In genomic region chr18:76459687-76460350, GRCh38 we compare ENCODE assay signal across 1 cellular context.
TF ChIP-seq lines count a peak whose summit lies in the region.

No MANE protein-coding gene starts in this region.

TF ChIP-seq in HCT116, 20 proteins besides CTCF, POLR2A, EP300 and RAD21 (continued from another document):
- TF ChIP-seq, protein P1, sequence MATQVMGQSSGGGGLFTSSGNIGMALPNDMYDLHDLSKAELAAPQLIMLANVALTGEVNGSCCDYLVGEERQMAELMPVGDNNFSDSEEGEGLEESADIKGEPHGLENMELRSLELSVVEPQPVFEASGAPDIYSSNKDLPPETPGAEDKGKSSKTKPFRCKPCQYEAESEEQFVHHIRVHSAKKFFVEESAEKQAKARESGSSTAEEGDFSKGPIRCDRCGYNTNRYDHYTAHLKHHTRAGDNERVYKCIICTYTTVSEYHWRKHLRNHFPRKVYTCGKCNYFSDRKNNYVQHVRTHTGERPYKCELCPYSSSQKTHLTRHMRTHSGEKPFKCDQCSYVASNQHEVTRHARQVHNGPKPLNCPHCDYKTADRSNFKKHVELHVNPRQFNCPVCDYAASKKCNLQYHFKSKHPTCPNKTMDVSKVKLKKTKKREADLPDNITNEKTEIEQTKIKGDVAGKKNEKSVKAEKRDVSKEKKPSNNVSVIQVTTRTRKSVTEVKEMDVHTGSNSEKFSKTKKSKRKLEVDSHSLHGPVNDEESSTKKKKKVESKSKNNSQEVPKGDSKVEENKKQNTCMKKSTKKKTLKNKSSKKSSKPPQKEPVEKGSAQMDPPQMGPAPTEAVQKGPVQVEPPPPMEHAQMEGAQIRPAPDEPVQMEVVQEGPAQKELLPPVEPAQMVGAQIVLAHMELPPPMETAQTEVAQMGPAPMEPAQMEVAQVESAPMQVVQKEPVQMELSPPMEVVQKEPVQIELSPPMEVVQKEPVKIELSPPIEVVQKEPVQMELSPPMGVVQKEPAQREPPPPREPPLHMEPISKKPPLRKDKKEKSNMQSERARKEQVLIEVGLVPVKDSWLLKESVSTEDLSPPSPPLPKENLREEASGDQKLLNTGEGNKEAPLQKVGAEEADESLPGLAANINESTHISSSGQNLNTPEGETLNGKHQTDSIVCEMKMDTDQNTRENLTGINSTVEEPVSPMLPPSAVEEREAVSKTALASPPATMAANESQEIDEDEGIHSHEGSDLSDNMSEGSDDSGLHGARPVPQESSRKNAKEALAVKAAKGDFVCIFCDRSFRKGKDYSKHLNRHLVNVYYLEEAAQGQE (IDR thresholded peaks at IDR 0.05; ENCODE audit: low read depth), result no peak
- TF ChIP-seq FOSL1 (IDR thresholded peaks at IDR 0.05; ENCODE audit: low read depth), result no peak
- TF ChIP-seq CBX3 (IDR thresholded peaks at IDR 0.05; ENCODE audit: low read depth), result no peak
- TF ChIP-seq POLR2AphosphoS5 (IDR thresholded peaks at IDR 0.05; ENCODE audit: low read depth, low read length), result no peak
TF ChIP-seq in HCT116: peak in this region for 0.
